ENCODE assay signal across 1 cellular context in genomic region chr7:99371376-99371920, GRCh38.
TF ChIP-seq lines count a peak whose summit lies in the region.

No MANE protein-coding gene starts in this region.

TF ChIP-seq in HCT116, 20 proteins besides CTCF, POLR2A, EP300 and RAD21:
- TF ChIP-seq REST (IDR thresholded peaks at IDR 0.05; ENCODE audit: low read depth) (no peak), EZH2phosphoT487 (IDR thresholded peaks at IDR 0.05; ENCODE audit: borderline replicate concordance) (no peak), YY1 (IDR thresholded peaks at IDR 0.05; ENCODE audit: extremely low read depth, insufficient replicate concordance, low read depth, low read length) (no peak), SP1 (IDR thresholded peaks at IDR 0.05; ENCODE audit: low read depth) (no peak)
